In the genomic region with DNA sequence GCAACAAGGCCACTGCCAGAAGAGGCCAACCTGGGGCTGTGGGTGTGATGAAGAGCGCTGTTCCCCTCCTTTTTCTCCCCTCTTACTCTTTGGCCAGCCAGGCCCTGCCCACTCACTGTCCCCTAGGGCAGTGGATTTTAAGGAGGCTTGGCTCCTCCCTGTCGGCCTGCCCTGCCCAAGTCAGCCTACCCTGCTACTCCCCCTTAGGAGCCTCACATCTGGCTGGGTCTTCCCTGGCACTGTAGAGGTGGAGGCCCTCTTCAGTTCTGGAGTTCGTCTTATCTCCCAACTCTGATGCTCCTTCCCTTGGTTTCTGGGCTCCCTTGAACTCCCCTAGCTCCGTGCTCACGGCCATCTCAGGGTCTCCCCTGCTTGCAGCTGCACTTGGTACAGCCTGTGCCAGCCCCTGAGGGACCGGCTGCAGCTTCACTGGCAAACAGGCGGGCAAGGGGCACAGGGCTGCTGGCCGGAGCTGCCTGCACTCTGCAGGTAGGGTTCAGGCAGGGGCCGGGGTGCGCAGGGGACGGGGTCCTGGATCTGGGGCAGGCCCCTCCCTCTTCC, we compare ENCODE assay signal across 9 cellular contexts. TPM values are rescaled to one million over a fixed set of nuclear protein-coding genes. Genes with fewer than 3 reads are reported as not detected.
DNase-seq lines count a peak whose midpoint lies in the region; ATAC-seq, FAIRE-seq and TF ChIP-seq lines count a peak whose summit lies in the region.
"Had no signal": no experiment of that assay in that cellular context is flagged by ENCODE, and none has a peak within 500 bp of the region (broad histone marks: within the 10 kb centered on the region; RNA-seq: fewer than 3 reads in every experiment).

No MANE protein-coding gene starts in this region.

- H3K9me3 ChIP-seq in GM12878 (replicated peaks; ENCODE audit: control insufficient read depth, insufficient read depth, low read length), result no peaks in the 10 kb centered on the region
- H3K9me3 ChIP-seq: colonic mucosa had no signal

- peaks cover 41 to 70% (median 55%) of the 10 kb centered on the region in 4 donors for H3K4me1 Mint-ChIP-seq in naive thymus-derived CD8-positive, alpha-beta T cell

- H3K9me3 Mint-ChIP-seq in naive thymus-derived CD8-positive, alpha-beta T cell, result no peaks in the 10 kb centered on the region

- WGBS in GM12878 (ENCODE audit: insufficient coverage, insufficient replicate concordance, low lambda C conversion rate, missing lambda C conversion rate), result 61% methylated on average over 11 of the region's 11 CpGs

- H3K4me3 ChIP-seq in GM12864 (ENCODE audit: low read depth, low read length) (peak overlapping the region; percentile 3; the same call in 1 of the 2 replicates), GM12878 (peak overlapping the region; percentile 59)
- H3K4me3 ChIP-seq: colonic mucosa had no signal

- TF ChIP-seq POLR2A in GM12878 (IDR thresholded peaks at IDR 0.05; ENCODE audit: low read depth, low read length), result no peak

- POLR2A ChIA-PET in GM12878 (lab: Charles Lee), result interaction anchor here (1.7 to 2.2 kb wide), 2 partner anchors 12 to 75 kb away, joined by 6 to 14 read pairs; a partner anchor contains a TSS
- POLR2A ChIA-PET in naive thymus-derived CD8-positive, alpha-beta T cell (lab: Charles Lee), result interaction anchor here (1.0 to 2.7 kb wide), 4 partner anchors 64 to 151 kb away, joined by 3 to 8 read pairs (median 5); a partner anchor contains a TSS

- peak overlapping the region; percentile 53 for H3K27ac ChIP-seq in GM12878 (ENCODE audit: control insufficient read depth, insufficient read depth)
- H3K27ac ChIP-seq: colonic mucosa had no signal

- ATAC-seq in GM12878, result peak; percentile 11
- no peak for ATAC-seq in naive thymus-derived CD8-positive, alpha-beta T cell
- no peak for ATAC-seq in GM19395 (IDR thresholded peaks at IDR 0.05; ENCODE audit: unreplicated experiment)
- no peak for ATAC-seq in GM21619 (IDR thresholded peaks at IDR 0.05; ENCODE audit: unreplicated experiment)

- H4K20me1 ChIP-seq in GM12878 (ENCODE audit: control insufficient read depth, insufficient read depth), result no peaks in the 10 kb centered on the region

- H3K9ac ChIP-seq in GM12878 (ENCODE audit: control insufficient read depth, insufficient read depth, low read length), result peak overlapping the region; percentile 58

- peaks cover 0 to 8% of the 10 kb centered on the region in 2 experiments; a peak in 2 of 4 replicates for H3K36me3 ChIP-seq in GM12878 (ENCODE audit: control insufficient read depth in 2 of 2, insufficient read depth in 2 of 2, low read length in 1 of 2)
- H3K36me3 ChIP-seq: colonic mucosa had no signal

- H3K27me3 Mint-ChIP-seq in naive thymus-derived CD8-positive, alpha-beta T cell, result no peaks in the 10 kb centered on the region

- DNase-seq in AG20443 (ENCODE audit: low spot score) (peak; percentile 55), GM12864 (ENCODE audit: low read depth) (no peak), GM12878 (ENCODE audit: low read depth, low spot score) (no peak), kidney glomerular epithelial cell (lab: John Stamatoyannopoulos, UW) (no peak)
- DNase-seq in naive thymus-derived CD8-positive, alpha-beta T cell, result no peak
- DNase-seq in stimulated activated CD4-positive, alpha-beta T cell treated with anti-CD3 and anti-CD28 coated beads, Interleukin-2, amount 100 ng/mL, for 24 hours, result no peak
- DNase-seq: colonic mucosa had no signal

- H3K4me1 ChIP-seq in GM12878 (ENCODE audit: control insufficient read depth, insufficient read depth, low read length), result peaks cover 34% of the 10 kb centered on the region

- peaks cover 51% of the 10 kb centered on the region for H3K79me2 ChIP-seq in GM12878 (ENCODE audit: control insufficient read depth, insufficient read depth, low read length)

- RAD21 ChIA-PET in GM12878 (lab: Charles Lee; ENCODE audit: unreplicated experiment), result interaction anchor here (0.9 to 2.7 kb wide), 6 partner anchors 10 to 131 kb away, joined by 3 to 15 read pairs (median 8); a partner anchor contains a TSS

- no peak for FAIRE-seq in GM12878 (lab: Jason Lieb, UNC)

- no TSS peak for BruUV-seq in GM12878 (replicated peaks; lab: Mats Ljungman, UMichigan)

- peak overlapping the region; percentile 85 to 99 (median 98) for H3K27ac Mint-ChIP-seq in naive thymus-derived CD8-positive, alpha-beta T cell

- SMC1A ChIA-PET in GM12878 (lab: Charles Lee; ENCODE audit: uncharacterized antibody, unreplicated experiment), result interaction anchor here (0.6 to 2.3 kb wide), 7 partner anchors 10 to 359 kb away, joined by 3 to 13 read pairs (median 4); a partner anchor contains a TSS

- H3K4me2 ChIP-seq in GM12878 (ENCODE audit: control insufficient read depth, insufficient read depth), result peak overlapping the region; percentile 26

- no peak overlapping the region for H2AFZ ChIP-seq in GM12878 (ENCODE audit: control insufficient read depth, low read depth, low read length)

- in situ Hi-C loops in GM12878 (cut with MboI), result loop anchor here (5.0 kb wide), 2 partner anchors 76 to 136 kb away; a partner anchor contains a TSS

- no peak for TF ChIP-seq EP300 in GM12878 (IDR thresholded peaks at IDR 0.05; ENCODE audit: borderline replicate concordance in 1 of 2, control insufficient read depth in 1 of 2, low read depth in 2 of 2, low read length in 2 of 2)

- no peak for TF ChIP-seq RAD21 in GM12878 (IDR thresholded peaks at IDR 0.05; ENCODE audit: insufficient read depth, low read depth, low read length)

- TF ChIP-seq CTCF in GM12864 (IDR thresholded peaks at IDR 0.05; ENCODE audit: low read depth, low read length, missing control alignments) (no peak), GM12878 (IDR thresholded peaks at IDR 0.05 in 2 of 3, conservative IDR thresholded peaks at IDR 0.05 in 1 of 3; ENCODE audit: control insufficient read depth in 2 of 3, extremely low read depth in 1 of 3, insufficient read depth in 1 of 3, low read depth in 3 of 3, low read length in 3 of 3) (no peak)

- CTCF ChIA-PET in GM12878 (lab: Yijun Ruan, JAX), result interaction anchor here (0.8 to 3.3 kb wide), 7 partner anchors 14 to 90 kb away, joined by 3 to 22 read pairs (median 3); a partner anchor contains a TSS

- H3K27me3 ChIP-seq in GM12878 (replicated peaks in 1 of 2; ENCODE audit: control insufficient read depth in 2 of 2, insufficient read depth in 2 of 2, low read length in 1 of 2), result no peaks in the 10 kb centered on the region
- H3K27me3 ChIP-seq: colonic mucosa had no signal

- intact Hi-C loops in GM12878 (cut with micrococcal nuclease; ENCODE audit: unreplicated experiment), result loop anchor here (5.0 kb wide), 1 partner anchor 131 kb away; a partner anchor contains a TSS

- peak overlapping the region; percentile 57 to 99 (median 96) for H3K4me3 Mint-ChIP-seq in naive thymus-derived CD8-positive, alpha-beta T cell

- peaks cover 0 to 26% (median 8%) of the 10 kb centered on the region in 3 donors for H3K36me3 Mint-ChIP-seq in naive thymus-derived CD8-positive, alpha-beta T cell

RNA-seq across cellular contexts. Expression of a gene that starts 4.0 kb away (rescaled TPM):
- total RNA-seq in GM12878 (2013; cell fraction: nucleolus; rRNA removed), result 113 and 156 TPM in 2 replicates
- total RNA-seq in GM12878 (2014; rRNA removed) (43.4 and 49.9 TPM in 2 replicates), GM12878 (2014; rRNA removed; fragmentation: Illumina TruSeq; extraction: Trizol) (19.0 and 19.5 TPM in 2 replicates), GM12878 (2021) (66.5 and 75.9 TPM in 2 replicates)
- 35.2 TPM for polyA plus RNA-seq in GM12878 (2011; ENCODE audit: low read depth)
- polyA plus RNA-seq in GM12878 (2011; rRNA removed) (9.9 and 30.0 TPM in 2 replicates), GM12878 (2014; fragmentation: Illumina TruSeq; extraction: Trizol) (11.8 and 30.9 TPM in 2 replicates), GM12878 (2014; fragmentation: Nextera tagmentation; extraction: Ambion mirVana) (1 to 10 TPM; 2.0 to 3.0 TPM), GM12878 (2014; rRNA removed) (40.9 and 44.4 TPM in 2 replicates), GM12878 (2016; fragmentation: Nextera tagmentation; extraction: Ambion mirVana) (10 to 100 TPM; 31.8 to 33.1 TPM)
- polyA plus RNA-seq in GM12878 (2011; cell fraction: cytosol; rRNA removed), result 27.1 and 34.8 TPM in 2 replicates
- 346 and 354 TPM in 2 replicates for polyA plus RNA-seq in GM12878 (2011; cell fraction: nucleus; rRNA removed)
- 54.0 and 66.8 TPM in 2 replicates for polyA plus RNA-seq in GM12878 (2012)
- 29.3 and 51.2 TPM in 2 replicates for polyA minus RNA-seq in GM12878 (2011; rRNA and poly(A)+ RNA removed)
- 15.6 and 17.7 TPM in 2 replicates for polyA minus RNA-seq in GM12878 (2011; cell fraction: cytosol; rRNA and poly(A)+ RNA removed)
- 61.1 and 93.7 TPM in 2 replicates for polyA minus RNA-seq in GM12878 (2011; cell fraction: nucleus; rRNA and poly(A)+ RNA removed)
- total RNA-seq in naive thymus-derived CD8-positive, alpha-beta T cell, result 10 to 100 TPM; 71.1 to 76.0 TPM
- polyA plus RNA-seq in naive thymus-derived CD8-positive, alpha-beta T cell, result 10 to 100 TPM; 21.9 to 33.9 (median 24.4) TPM

RNA-seq across cellular contexts. Expression of a gene that starts 4.3 kb away (rescaled TPM):
- not detected in 2 replicates for total RNA-seq in GM12878 (2013; cell fraction: nucleolus; rRNA removed)
- total RNA-seq in GM12878 (2014; rRNA removed), result 0.23 and 0.38 TPM in 2 replicates
- 0.31 and 0.69 TPM in 2 replicates for total RNA-seq in GM12878 (2014; rRNA removed; fragmentation: Illumina TruSeq; extraction: Trizol)
- total RNA-seq in GM12878 (2021), result 0.85 and 0.92 TPM in 2 replicates
- 0.28 TPM for polyA plus RNA-seq in GM12878 (2011; ENCODE audit: low read depth)
- 0.30 and 0.54 TPM in 2 replicates for polyA plus RNA-seq in GM12878 (2011; rRNA removed)
- 0.23 and 0.27 TPM in 2 replicates for polyA plus RNA-seq in GM12878 (2011; cell fraction: cytosol; rRNA removed)
- polyA plus RNA-seq in GM12878 (2011; cell fraction: nucleus; rRNA removed), result 0.13 and 0.15 TPM in 2 replicates
- polyA plus RNA-seq in GM12878 (2012), result 0.31 and 0.49 TPM in 2 replicates
- 0.26 and 0.59 TPM in 2 replicates for polyA plus RNA-seq in GM12878 (2014; fragmentation: Illumina TruSeq; extraction: Trizol)
- polyA plus RNA-seq in GM12878 (2014; fragmentation: Nextera tagmentation; extraction: Ambion mirVana), result under 1 TPM; 0.08 to 0.77 TPM
- 0.28 and 0.36 TPM in 2 replicates for polyA plus RNA-seq in GM12878 (2014; rRNA removed)
- polyA plus RNA-seq in GM12878 (2016; fragmentation: Nextera tagmentation; extraction: Ambion mirVana), result 1 to 10 TPM in 1 of 2 experiments, under 1 TPM in 1; 0.46 to 1.3 TPM
- polyA minus RNA-seq in GM12878 (2011; rRNA and poly(A)+ RNA removed), result 1.1 and 1.8 TPM in 2 replicates
- polyA minus RNA-seq in GM12878 (2011; cell fraction: cytosol; rRNA and poly(A)+ RNA removed), result not detected in 2 replicates
- polyA minus RNA-seq in GM12878 (2011; cell fraction: nucleus; rRNA and poly(A)+ RNA removed), result not detected in 2 replicates
- total RNA-seq in naive thymus-derived CD8-positive, alpha-beta T cell, result not detected
- not detected for polyA plus RNA-seq in naive thymus-derived CD8-positive, alpha-beta T cell

RNA-seq across cellular contexts. Expression of a gene that starts 32.2 kb away (rescaled TPM):
- 48.3 and 51.3 TPM in 2 replicates for total RNA-seq in GM12878 (2013; cell fraction: nucleolus; rRNA removed)
- total RNA-seq in GM12878 (2014; rRNA removed) (14.3 and 15.1 TPM in 2 replicates), GM12878 (2014; rRNA removed; fragmentation: Illumina TruSeq; extraction: Trizol) (13.6 and 14.5 TPM in 2 replicates), GM12878 (2021) (20.4 and 21.4 TPM in 2 replicates)
- 16.5 TPM for polyA plus RNA-seq in GM12878 (2011; ENCODE audit: low read depth)
- polyA plus RNA-seq in GM12878 (2011; rRNA removed) (23.0 and 37.2 TPM in 2 replicates), GM12878 (2014; fragmentation: Illumina TruSeq; extraction: Trizol) (25.8 and 31.7 TPM in 2 replicates), GM12878 (2014; fragmentation: Nextera tagmentation; extraction: Ambion mirVana) (10 to 100 TPM; 16.9 to 17.0 TPM), GM12878 (2014; rRNA removed) (25.3 and 26.8 TPM in 2 replicates), GM12878 (2016; fragmentation: Nextera tagmentation; extraction: Ambion mirVana) (10 to 100 TPM; 25.6 to 27.7 TPM)
- 34.1 and 36.8 TPM in 2 replicates for polyA plus RNA-seq in GM12878 (2011; cell fraction: cytosol; rRNA removed)
- polyA plus RNA-seq in GM12878 (2011; cell fraction: nucleus; rRNA removed), result 35.2 and 44.5 TPM in 2 replicates
- 17.4 and 19.3 TPM in 2 replicates for polyA plus RNA-seq in GM12878 (2012)
- polyA minus RNA-seq in GM12878 (2011; rRNA and poly(A)+ RNA removed), result 18.4 and 20.5 TPM in 2 replicates
- polyA minus RNA-seq in GM12878 (2011; cell fraction: cytosol; rRNA and poly(A)+ RNA removed), result 8.7 and 11.6 TPM in 2 replicates
- 20.7 and 26.0 TPM in 2 replicates for polyA minus RNA-seq in GM12878 (2011; cell fraction: nucleus; rRNA and poly(A)+ RNA removed)
- total RNA-seq in naive thymus-derived CD8-positive, alpha-beta T cell, result 1 to 10 TPM; 2.5 to 3.8 TPM
- polyA plus RNA-seq in naive thymus-derived CD8-positive, alpha-beta T cell, result 10 to 100 TPM in 2 of 3 donors, 1 to 10 TPM in 1; 8.6 to 17.4 (median 17.3) TPM

RNA-seq across cellular contexts. Expression of a gene that starts 44.2 kb away (rescaled TPM):
- 67.1 and 70.5 TPM in 2 replicates for total RNA-seq in GM12878 (2013; cell fraction: nucleolus; rRNA removed)
- total RNA-seq in GM12878 (2014; rRNA removed) (10.5 and 11.4 TPM in 2 replicates), GM12878 (2014; rRNA removed; fragmentation: Illumina TruSeq; extraction: Trizol) (9.9 and 13.5 TPM in 2 replicates), GM12878 (2021) (21.6 and 23.3 TPM in 2 replicates)
- 68.5 TPM for polyA plus RNA-seq in GM12878 (2011; ENCODE audit: low read depth)
- polyA plus RNA-seq in GM12878 (2011; rRNA removed) (4.8 and 8.3 TPM in 2 replicates), GM12878 (2014; fragmentation: Illumina TruSeq; extraction: Trizol) (31.8 and 32.0 TPM in 2 replicates), GM12878 (2014; fragmentation: Nextera tagmentation; extraction: Ambion mirVana) (10 to 100 TPM; 29.6 to 30.4 TPM), GM12878 (2014; rRNA removed) (28.1 and 32.3 TPM in 2 replicates), GM12878 (2016; fragmentation: Nextera tagmentation; extraction: Ambion mirVana) (10 to 100 TPM; 12.7 to 17.1 TPM)
- polyA plus RNA-seq in GM12878 (2011; cell fraction: cytosol; rRNA removed), result 6.3 and 7.1 TPM in 2 replicates
- polyA plus RNA-seq in GM12878 (2011; cell fraction: nucleus; rRNA removed), result 46.8 and 76.5 TPM in 2 replicates
- polyA plus RNA-seq in GM12878 (2012), result 62.3 and 69.9 TPM in 2 replicates
- polyA minus RNA-seq in GM12878 (2011; rRNA and poly(A)+ RNA removed), result 3.0 and 4.2 TPM in 2 replicates
- polyA minus RNA-seq in GM12878 (2011; cell fraction: cytosol; rRNA and poly(A)+ RNA removed), result 1.1 TPM in 1 of 2 replicates, not detected in the other
- 5.8 and 6.2 TPM in 2 replicates for polyA minus RNA-seq in GM12878 (2011; cell fraction: nucleus; rRNA and poly(A)+ RNA removed)
- total RNA-seq in naive thymus-derived CD8-positive, alpha-beta T cell, result 10 to 100 TPM; 70.7 to 75.9 TPM
- 10 to 100 TPM; 20.8 to 51.7 (median 40.7) TPM for polyA plus RNA-seq in naive thymus-derived CD8-positive, alpha-beta T cell
